In the genomic region with DNA sequence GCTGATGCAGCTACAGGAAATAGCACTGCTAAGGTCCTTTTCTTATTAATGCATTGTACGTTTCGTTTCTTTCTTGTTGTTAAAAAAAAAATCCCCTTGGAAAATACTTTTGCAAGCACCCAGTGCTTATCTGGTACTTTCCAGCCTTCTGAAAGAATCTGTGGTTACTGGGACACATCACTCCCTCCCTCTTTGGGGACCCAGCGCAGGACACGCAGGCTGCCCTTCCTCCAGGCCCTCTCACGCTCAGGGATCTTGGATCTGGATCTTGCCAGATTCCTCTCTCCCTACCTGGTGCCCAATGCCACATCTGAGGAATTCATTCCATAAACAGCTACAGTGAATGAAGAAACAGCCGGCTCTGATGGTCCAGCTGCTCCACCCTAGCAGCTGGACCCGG, we compare ENCODE assay signal across 1 cellular context.
A peak's percentile ranks its signal among the peaks of the same experiment; 100 is the strongest.
TF ChIP-seq lines count a peak whose summit lies in the region.

No MANE protein-coding gene starts in this region.

TF ChIP-seq in GM12878, 131 proteins besides CTCF, POLR2A, EP300 and RAD21 (continues in another document):
- TF ChIP-seq PAX8 (IDR thresholded peaks at IDR 0.05) (no peak), BCL3 (IDR thresholded peaks at IDR 0.05; ENCODE audit: borderline replicate concordance, insufficient read depth, low read depth, low read length, poor library complexity, severe bottlenecking) (no peak), DPF2 (IDR thresholded peaks at IDR 0.05) (0 out of 2 replicates have a peak, but pooled peaks have one; percentile 32), SKIL (IDR thresholded peaks at IDR 0.05; ENCODE audit: low read depth, poor library complexity, severe bottlenecking) (no peak), WRNIP1 (IDR thresholded peaks at IDR 0.05; ENCODE audit: borderline replicate concordance, low read depth, low read length) (no peak), STAT3 (IDR thresholded peaks at IDR 0.05; ENCODE audit: low read depth, low read length) (no peak), TBL1XR1 (IDR thresholded peaks at IDR 0.05; ENCODE audit: low read depth, low read length) (no peak), RAD51 (IDR thresholded peaks at IDR 0.05) (no peak), PAX5 (IDR thresholded peaks at IDR 0.05; ENCODE audit: borderline replicate concordance, low read depth, low read length) (peak; percentile 63; the same call in 1 of the 2 replicates), STAT1 (conservative IDR thresholded peaks at IDR 0.05) (no peak), PRDM15 (CRISPR knock-in tag; IDR thresholded peaks at IDR 0.05) (no peak), CBFB (IDR thresholded peaks at IDR 0.05; ENCODE audit: low read depth) (no peak), SREBF1 (IDR thresholded peaks at IDR 0.05; ENCODE audit: low read length) (no peak), ATF3 (IDR thresholded peaks at IDR 0.05; ENCODE audit: borderline replicate concordance, extremely low read depth, low read depth, low read length) (no peak), SRF (IDR thresholded peaks at IDR 0.05; ENCODE audit: low read depth in 2 of 2, low read length in 2 of 2) (no peak), JUNB (IDR thresholded peaks at IDR 0.05) (no peak; the same call in 1 of the 2 replicates), NFIC (IDR thresholded peaks at IDR 0.05; ENCODE audit: low read depth, low read length) (peak; percentile 54; the same call in 1 of the 2 replicates), RUNX3 (IDR thresholded peaks at IDR 0.05; ENCODE audit: low read length) (peak; percentile 85), SUPT20H (IDR thresholded peaks at IDR 0.05; ENCODE audit: borderline replicate concordance, control insufficient read depth, low read depth, low read length) (no peak), NR2C2 (IDR thresholded peaks at IDR 0.05; ENCODE audit: borderline replicate concordance, control insufficient read depth, insufficient read length, low read depth) (no peak), CREM (IDR thresholded peaks at IDR 0.05; ENCODE audit: low read depth) (0 out of 2 replicates have a peak, but pooled peaks have one; percentile 45), ETV6 (conservative IDR thresholded peaks at IDR 0.05 in 1 of 2, IDR thresholded peaks at IDR 0.05 in 1 of 2; ENCODE audit: borderline replicate concordance in 1 of 2, low read depth in 1 of 2) (no peak), FOS (IDR thresholded peaks at IDR 0.05; ENCODE audit: borderline replicate concordance, extremely low read depth, insufficient read length) (no peak), ZBTB11 (CRISPR knock-in tag; IDR thresholded peaks at IDR 0.05) (no peak), HCFC1 (IDR thresholded peaks at IDR 0.05; ENCODE audit: low read length) (no peak), NFXL1 (IDR thresholded peaks at IDR 0.05; ENCODE audit: borderline replicate concordance) (no peak), SMARCA5 (IDR thresholded peaks at IDR 0.05) (no peak), EGR1 (IDR thresholded peaks at IDR 0.05; ENCODE audit: borderline replicate concordance in 1 of 2, low read depth in 2 of 2, low read length in 2 of 2) (no peak), ZSCAN29 (IDR thresholded peaks at IDR 0.05) (no peak), IKZF1 (conservative IDR thresholded peaks at IDR 0.05) (peak; percentile 84), SREBF2 (IDR thresholded peaks at IDR 0.05; ENCODE audit: low read length) (no peak), BRCA1 (IDR thresholded peaks at IDR 0.05; ENCODE audit: low read depth, low read length) (no peak), SMAD1 (IDR thresholded peaks at IDR 0.05; ENCODE audit: low read depth, partially characterized antibody) (no peak), SMAD5 (IDR thresholded peaks at IDR 0.05; ENCODE audit: low read depth) (no peak), ZBTB33 (IDR thresholded peaks at IDR 0.05) (no peak)
- TF ChIP-seq, protein P1, sequence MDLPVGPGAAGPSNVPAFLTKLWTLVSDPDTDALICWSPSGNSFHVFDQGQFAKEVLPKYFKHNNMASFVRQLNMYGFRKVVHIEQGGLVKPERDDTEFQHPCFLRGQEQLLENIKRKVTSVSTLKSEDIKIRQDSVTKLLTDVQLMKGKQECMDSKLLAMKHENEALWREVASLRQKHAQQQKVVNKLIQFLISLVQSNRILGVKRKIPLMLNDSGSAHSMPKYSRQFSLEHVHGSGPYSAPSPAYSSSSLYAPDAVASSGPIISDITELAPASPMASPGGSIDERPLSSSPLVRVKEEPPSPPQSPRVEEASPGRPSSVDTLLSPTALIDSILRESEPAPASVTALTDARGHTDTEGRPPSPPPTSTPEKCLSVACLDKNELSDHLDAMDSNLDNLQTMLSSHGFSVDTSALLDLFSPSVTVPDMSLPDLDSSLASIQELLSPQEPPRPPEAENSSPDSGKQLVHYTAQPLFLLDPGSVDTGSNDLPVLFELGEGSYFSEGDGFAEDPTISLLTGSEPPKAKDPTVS (IDR thresholded peaks at IDR 0.05; ENCODE audit: low read depth, low read length): no peak
- TF ChIP-seq, protein P2, sequence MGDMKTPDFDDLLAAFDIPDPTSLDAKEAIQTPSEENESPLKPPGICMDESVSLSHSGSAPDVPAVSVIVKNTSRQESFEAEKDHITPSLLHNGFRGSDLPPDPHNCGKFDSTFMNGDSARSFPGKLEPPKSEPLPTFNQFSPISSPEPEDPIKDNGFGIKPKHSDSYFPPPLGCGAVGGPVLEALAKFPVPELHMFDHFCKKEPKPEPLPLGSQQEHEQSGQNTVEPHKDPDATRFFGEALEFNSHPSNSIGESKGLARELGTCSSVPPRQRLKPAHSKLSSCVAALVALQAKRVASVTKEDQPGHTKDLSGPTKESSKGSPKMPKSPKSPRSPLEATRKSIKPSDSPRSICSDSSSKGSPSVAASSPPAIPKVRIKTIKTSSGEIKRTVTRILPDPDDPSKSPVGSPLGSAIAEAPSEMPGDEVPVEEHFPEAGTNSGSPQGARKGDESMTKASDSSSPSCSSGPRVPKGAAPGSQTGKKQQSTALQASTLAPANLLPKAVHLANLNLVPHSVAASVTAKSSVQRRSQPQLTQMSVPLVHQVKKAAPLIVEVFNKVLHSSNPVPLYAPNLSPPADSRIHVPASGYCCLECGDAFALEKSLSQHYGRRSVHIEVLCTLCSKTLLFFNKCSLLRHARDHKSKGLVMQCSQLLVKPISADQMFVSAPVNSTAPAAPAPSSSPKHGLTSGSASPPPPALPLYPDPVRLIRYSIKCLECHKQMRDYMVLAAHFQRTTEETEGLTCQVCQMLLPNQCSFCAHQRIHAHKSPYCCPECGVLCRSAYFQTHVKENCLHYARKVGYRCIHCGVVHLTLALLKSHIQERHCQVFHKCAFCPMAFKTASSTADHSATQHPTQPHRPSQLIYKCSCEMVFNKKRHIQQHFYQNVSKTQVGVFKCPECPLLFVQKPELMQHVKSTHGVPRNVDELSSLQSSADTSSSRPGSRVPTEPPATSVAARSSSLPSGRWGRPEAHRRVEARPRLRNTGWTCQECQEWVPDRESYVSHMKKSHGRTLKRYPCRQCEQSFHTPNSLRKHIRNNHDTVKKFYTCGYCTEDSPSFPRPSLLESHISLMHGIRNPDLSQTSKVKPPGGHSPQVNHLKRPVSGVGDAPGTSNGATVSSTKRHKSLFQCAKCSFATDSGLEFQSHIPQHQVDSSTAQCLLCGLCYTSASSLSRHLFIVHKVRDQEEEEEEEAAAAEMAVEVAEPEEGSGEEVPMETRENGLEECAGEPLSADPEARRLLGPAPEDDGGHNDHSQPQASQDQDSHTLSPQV (IDR thresholded peaks at IDR 0.05): no peak
- TF ChIP-seq, protein P3, sequence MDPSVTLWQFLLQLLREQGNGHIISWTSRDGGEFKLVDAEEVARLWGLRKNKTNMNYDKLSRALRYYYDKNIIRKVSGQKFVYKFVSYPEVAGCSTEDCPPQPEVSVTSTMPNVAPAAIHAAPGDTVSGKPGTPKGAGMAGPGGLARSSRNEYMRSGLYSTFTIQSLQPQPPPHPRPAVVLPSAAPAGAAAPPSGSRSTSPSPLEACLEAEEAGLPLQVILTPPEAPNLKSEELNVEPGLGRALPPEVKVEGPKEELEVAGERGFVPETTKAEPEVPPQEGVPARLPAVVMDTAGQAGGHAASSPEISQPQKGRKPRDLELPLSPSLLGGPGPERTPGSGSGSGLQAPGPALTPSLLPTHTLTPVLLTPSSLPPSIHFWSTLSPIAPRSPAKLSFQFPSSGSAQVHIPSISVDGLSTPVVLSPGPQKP (IDR thresholded peaks at IDR 0.05; ENCODE audit: low read depth, low read length): no peak
